Comparison of ENCODE assay signal across 22 cellular contexts in the genomic region with DNA sequence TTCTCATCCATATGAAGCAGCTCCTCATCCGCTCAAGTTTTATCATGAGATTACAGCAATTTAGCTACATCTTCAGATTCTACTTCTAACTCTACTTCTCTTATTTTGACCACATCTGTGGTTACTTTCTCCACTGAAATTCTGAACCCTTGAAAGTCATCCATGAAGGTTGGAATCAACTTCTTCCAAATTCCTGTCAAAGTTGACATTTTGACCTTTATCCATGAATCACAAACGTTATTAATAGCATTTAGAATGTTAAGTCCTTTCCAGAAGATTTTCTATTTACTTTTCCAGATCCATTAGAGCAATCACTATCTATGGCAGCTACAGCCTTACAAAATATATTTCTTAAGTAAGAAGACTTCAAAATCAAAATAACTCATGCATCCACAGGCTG.
"Had no signal": no experiment of that assay in that cellular context is flagged by ENCODE, and none has a peak within 500 bp of the region (broad histone marks: within the 10 kb centered on the region; RNA-seq: fewer than 3 reads in every experiment).

No MANE protein-coding gene starts in this region.

- ATAC-seq: left ventricle myocardium superior; natural killer cell treated with Interleukin-12 subunit alpha and Interleukin-12 subunit beta and Interleukin-15 and Interleukin-18, amount 100 ng/mL, for 72 hours; upper lobe of right lung had no signal

- DNase-seq: activated CD4-positive, alpha-beta T cell treated with anti-CD3 and anti-CD28 coated beads for 1 hour; activated CD4-positive, alpha-beta T cell treated with anti-CD3 and anti-CD28 coated beads, Interleukin-2, amount 50 U/mL, for 1 hour; activated naive CD4-positive, alpha-beta T cell treated with Interleukin-2 at 50 U/mL for 16 hours; activated naive CD8-positive, alpha-beta T cell treated with anti-CD3 and anti-CD28 coated beads, Interleukin-2, amount 10 ng/mL, durations not matched to agents 7 days and 5 days; activated T-cell treated with anti-CD3 and anti-CD28 coated beads, Interleukin-2, amount 50 U/mL, for 24 hours; amygdala; cortex of kidney; endodermal cell; esophagus squamous epithelium; foreskin melanocyte; glutamatergic neuron; hippocampal formation; left ventricle myocardium superior; midbrain; stimulated activated CD4-positive, alpha-beta T cell treated with anti-CD3 and anti-CD28 coated beads, Interleukin-4, amount 100 ng/mL, for 24 hours; stimulated activated naive CD4-positive, alpha-beta T cell treated with Interleukin-2 at 50 U/mL for 16 hours; T-helper 1 cell; upper lobe of right lung had no signal

- H3K4me1 ChIP-seq: prostate gland, right atrium auricular region had no signal

- H3K9me3 ChIP-seq: esophagus squamous epithelium, prostate gland, right atrium auricular region, upper lobe of right lung had no signal

- H3K4me3 ChIP-seq: cardiac muscle cell, prostate gland, right atrium auricular region had no signal

- H3K27me3 ChIP-seq: cardiac muscle cell, esophagus squamous epithelium, right atrium auricular region, upper lobe of right lung had no signal

- H3K27ac ChIP-seq: cardiac muscle cell, prostate gland, right atrium auricular region had no signal

- H3K36me3 ChIP-seq: cardiac muscle cell, esophagus squamous epithelium, prostate gland, right atrium auricular region, upper lobe of right lung had no signal
